In the genomic region with DNA sequence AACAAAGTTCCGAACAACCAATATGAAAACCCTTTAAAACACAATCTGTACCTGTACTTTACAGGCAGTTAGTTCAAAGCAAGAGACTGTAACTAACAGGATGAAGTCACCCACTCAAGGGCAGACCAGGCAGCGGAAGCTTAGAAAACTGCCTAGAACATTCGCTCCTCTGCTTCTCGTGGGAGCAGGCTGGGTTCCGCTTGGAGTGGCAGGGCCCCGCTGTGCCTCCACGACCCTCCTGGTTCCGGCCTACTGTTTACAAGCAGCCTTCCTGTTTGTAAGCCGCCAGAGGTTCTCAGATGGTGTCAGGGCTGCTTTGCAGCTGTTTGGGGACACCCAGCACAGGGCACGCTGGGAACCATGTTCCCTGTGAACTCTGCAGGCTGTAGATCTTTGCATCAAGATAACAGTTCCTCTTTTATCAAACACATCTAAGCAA, we compare ENCODE assay signal across 17 cellular contexts. TPM values are rescaled to one million over a fixed set of nuclear protein-coding genes. Genes with fewer than 3 reads are reported as not detected.
DNase-seq lines count a peak whose midpoint lies in the region; ATAC-seq, FAIRE-seq and TF ChIP-seq lines count a peak whose summit lies in the region.
"Had no signal": no experiment of that assay in that cellular context is flagged by ENCODE, and none has a peak within 500 bp of the region (broad histone marks: within the 10 kb centered on the region; RNA-seq: fewer than 3 reads in every experiment).

No MANE protein-coding gene starts in this region.

- no peak for FAIRE-seq in HTR-8/SVneo (lab: Jason Lieb, UNC)
- FAIRE-seq: frontal cortex had no signal

- no peaks in the 10 kb centered on the region for H3K9me3 ChIP-seq in prostate gland

- TF ChIP-seq POLR2A in prostate gland (IDR thresholded peaks at IDR 0.05) = no peak

- 66% methylated on average over 10 of the region's 10 CpGs for WGBS in prostate gland

- no peak for ATAC-seq in HG03432 (IDR thresholded peaks at IDR 0.05; ENCODE audit: unreplicated experiment)
- ATAC-seq: left colon had no signal

- intact Hi-C loops in prostate gland (cut with DNase I) = loop anchor here (5.0 kb wide), 1 partner anchor 42 kb away; no protein-coding TSS in a partner anchor

- no peaks in the 10 kb centered on the region for H3K4me1 ChIP-seq in prostate gland (replicated peaks)

- DNase-seq in NCI-H2171 treated with DMSO at 0.1 percent for 48 hours (lab: John Stamatoyannopoulos, UW) (peak; percentile 54), NCI-H2171 (lab: John Stamatoyannopoulos, UW) (no peak), MV-4-11 (lab: John Stamatoyannopoulos, UW) (peak; percentile 52), ecto neural progenitor cell (ENCODE audit: low spot score) (peak; percentile 20), prostate gland (ENCODE audit: low spot score) (no peak), HTR-8/SVneo (ENCODE audit: insufficient read length, low spot score) (no peak), pons (ENCODE audit: low spot score) (no peak)
- DNase-seq: activated gamma-delta T cell treated with Interleukin-2 at 50 U/mL for 16 hours, dorsolateral prefrontal cortex, left colon, NCI-H1930, PC-9, T1000 had no signal

- TF ChIP-seq CTCF in prostate gland (IDR thresholded peaks at IDR 0.05) = no peak

- no peaks in the 10 kb centered on the region for H3K27me3 ChIP-seq in prostate gland (replicated peaks; ENCODE audit: insufficient read depth)

- no peak overlapping the region for H3K4me3 ChIP-seq in prostate gland
- H3K4me3 ChIP-seq: dorsolateral prefrontal cortex, PC-9 had no signal

- H3K27ac ChIP-seq in prostate gland = peak overlapping the region; percentile 49 to 87
- H3K27ac ChIP-seq: dorsolateral prefrontal cortex, PC-9 had no signal

- H3K36me3 ChIP-seq in prostate gland = no peaks in the 10 kb centered on the region

RNA-seq across cellular contexts. Expression of a gene that starts 31.3 kb away (rescaled TPM):
- under 1 TPM in 1 of 2 donors, not detected in 1; 0.46 TPM for total RNA-seq in prostate gland
- total RNA-seq: A673, frontal cortex, left colon, PC-9, renal cortical epithelial cell had no signal

Comparison
In these comparisons a context has a peak if more than half of its experiments do, and no peak if none do; other contexts are left out.
1. DNase-seq: peak in NCI-H2171 treated with DMSO at 0.1 percent for 48 hours (single experiment), MV-4-11 (single experiment) and ecto neural progenitor cell (single experiment); none in NCI-H2171 (single experiment), prostate gland (single experiment), HTR-8/SVneo (single experiment) and pons (single experiment).